13 cellular contexts compared by ENCODE assay signal in genomic region chr2:190507135-190507534, GRCh38. TPM values are rescaled to one million over a fixed set of nuclear protein-coding genes. Genes with fewer than 3 reads are reported as not detected.
DNase-seq lines count a peak whose midpoint lies in the region; ATAC-seq and TF ChIP-seq lines count a peak whose summit lies in the region.
"Had no signal": no experiment of that assay in that cellular context is flagged by ENCODE, and none has a peak within 500 bp of the region (broad histone marks: within the 10 kb centered on the region; RNA-seq: fewer than 3 reads in every experiment).

No MANE protein-coding gene starts in this region.

- peaks cover 16% of the 10 kb centered on the region for H3K4me1 ChIP-seq in left ventricle myocardium inferior
- peaks cover under 1 to 15% (median 11%) of the 10 kb centered on the region in 4 donors for H3K4me1 ChIP-seq in esophagus muscularis mucosa
- H3K4me1 ChIP-seq in heart left ventricle: peaks cover 0 to 12% (median 1%) of the 10 kb centered on the region in 12 donors

- TF ChIP-seq CTCF in left ventricle myocardium inferior (IDR thresholded peaks at IDR 0.05; ENCODE audit: borderline replicate concordance): no peak
- no peak for TF ChIP-seq CTCF in dorsolateral prefrontal cortex (IDR thresholded peaks at IDR 0.05 in 54 of 56, conservative IDR thresholded peaks at IDR 0.05 in 2 of 56; ENCODE audit: low read depth in 1 of 56, partially characterized antibody in 56 of 56)
- TF ChIP-seq CTCF in esophagus muscularis mucosa (IDR thresholded peaks at IDR 0.05): no peak
- no peak for TF ChIP-seq CTCF in heart left ventricle (IDR thresholded peaks at IDR 0.05)

- TF ChIP-seq POLR2A in esophagus muscularis mucosa (IDR thresholded peaks at IDR 0.05; ENCODE audit: low read depth): no peak
- no peak for TF ChIP-seq POLR2A in heart left ventricle (IDR thresholded peaks at IDR 0.05)

- no peak for DNase-seq in left ventricle myocardium inferior
- DNase-seq in left ventricle myocardium superior: no peak
- peak; percentile 2 for DNase-seq in NCI-H510A (lab: John Stamatoyannopoulos, UW)
- peak in 1 of 10 donors; percentile 77 for DNase-seq in dorsolateral prefrontal cortex
- no peak for DNase-seq in esophagus muscularis mucosa (ENCODE audit: extremely low spot score)
- DNase-seq in NCI-H1048 (lab: John Stamatoyannopoulos, UW): no peak
- DNase-seq in heart left ventricle: no peak
- DNase-seq: activated T-cell treated with anti-CD3 and anti-CD28 coated beads, Interleukin-2, amount 50 U/mL, for 1 hour; brain microvascular endothelial cell; erythroblast; sigmoid colon; upper lobe of right lung had no signal

- H3K9me3 ChIP-seq in left ventricle myocardium inferior (replicated peaks): no peaks in the 10 kb centered on the region
- H3K9me3 ChIP-seq in esophagus muscularis mucosa: no peaks in the 10 kb centered on the region
- no peaks in the 10 kb centered on the region for H3K9me3 ChIP-seq in heart left ventricle
- H3K9me3 ChIP-seq: sigmoid colon, upper lobe of right lung had no signal

- H3K36me3 ChIP-seq in left ventricle myocardium inferior (peaks cover 16% of the 10 kb centered on the region), esophagus muscularis mucosa (peaks cover 4 to 45% (median 29%) of the 10 kb centered on the region in 4 donors), heart left ventricle (peaks cover 0 to 49% (median 26%) of the 10 kb centered on the region in 9 donors)
- H3K36me3 ChIP-seq: brain microvascular endothelial cell had no signal

- ATAC-seq in left ventricle myocardium superior (no peak), GM21717 (IDR thresholded peaks at IDR 0.05; ENCODE audit: unreplicated experiment) (no peak), heart left ventricle (no peak)
- ATAC-seq: upper lobe of right lung had no signal

- 56% methylated on average over 4 of the region's 4 CpGs for WGBS in esophagus muscularis mucosa
- WGBS in heart left ventricle, 4 donors: 52 to 72% (median 58%) methylated on average over 4 of the region's 4 CpGs

- TF ChIP-seq EP300 in esophagus muscularis mucosa (IDR thresholded peaks at IDR 0.05): no peak

- intact Hi-C loops in left ventricle myocardium inferior (cut with micrococcal nuclease): no loop called here
- intact Hi-C loops in left ventricle myocardium superior (cut with micrococcal nuclease): loop anchor here (10.0 kb wide), 1 partner anchor 122 kb away; no protein-coding TSS in a partner anchor
- intact Hi-C loops in dorsolateral prefrontal cortex (cut with DNase I): loop anchor here in 1 of 2 donors (10.0 kb wide), 1 partner anchor 102 kb away; the partner anchor contains the start of gene MFSD6
- intact Hi-C loops in esophagus muscularis mucosa (cut with DNase I): loop anchor here (5.0 kb wide), 1 partner anchor 100 kb away; the partner anchor contains the start of gene MFSD6
- intact Hi-C loops in heart left ventricle (cut with DNase I): loop anchor here in 4 of 10 donors (5.0 to 10.0 kb wide), 5 partner anchors 102 to 422 kb away; partner anchors contain the start of gene MFSD6 (in 1 of the 4)

- H3K27ac ChIP-seq in left ventricle myocardium inferior (replicated peaks) (peak overlapping the region; percentile 26), dorsolateral prefrontal cortex (peak overlapping the region in 51 of 59 donors; percentile 0 to 83 (median 66)), esophagus muscularis mucosa (replicated peaks in 1 of 4) (peak overlapping the region in 1 of 4 donors; percentile 24), heart left ventricle (peak overlapping the region in 2 of 12 donors; percentile 15 to 21)
- H3K27ac ChIP-seq: brain microvascular endothelial cell, sigmoid colon, upper lobe of right lung had no signal

- H3K27me3 ChIP-seq in left ventricle myocardium inferior (ENCODE audit: low read depth): no peaks in the 10 kb centered on the region
- no peaks in the 10 kb centered on the region for H3K27me3 ChIP-seq in dorsolateral prefrontal cortex
- H3K27me3 ChIP-seq in esophagus muscularis mucosa: no peaks in the 10 kb centered on the region
- no peaks in the 10 kb centered on the region for H3K27me3 ChIP-seq in heart left ventricle
- H3K27me3 ChIP-seq: brain microvascular endothelial cell, sigmoid colon, upper lobe of right lung had no signal

- H3K4me3 ChIP-seq in left ventricle myocardium inferior (no peak overlapping the region), dorsolateral prefrontal cortex (no peak overlapping the region), esophagus muscularis mucosa (no peak overlapping the region), heart left ventricle (no peak overlapping the region)
- H3K4me3 ChIP-seq: sigmoid colon, upper lobe of right lung had no signal

RNA-seq across cellular contexts. Expression of gene NEMP2, which starts 27.4 kb away (rescaled TPM):
- total RNA-seq in left ventricle myocardium inferior (1.5 TPM), left ventricle myocardium superior (2.8 TPM), dorsolateral prefrontal cortex (1 to 10 TPM; 1.1 to 9.4 (median 3.7) TPM), esophagus muscularis mucosa (1 to 10 TPM; 2.5 to 5.7 (median 4.3) TPM), heart left ventricle (1 to 10 TPM in 8 of 9 donors, under 1 TPM in 1; 0.63 to 4.6 (median 2.4) TPM)
- under 1 TPM; 0.42 to 0.73 TPM for polyA plus RNA-seq in heart left ventricle
